In the genomic region with DNA sequence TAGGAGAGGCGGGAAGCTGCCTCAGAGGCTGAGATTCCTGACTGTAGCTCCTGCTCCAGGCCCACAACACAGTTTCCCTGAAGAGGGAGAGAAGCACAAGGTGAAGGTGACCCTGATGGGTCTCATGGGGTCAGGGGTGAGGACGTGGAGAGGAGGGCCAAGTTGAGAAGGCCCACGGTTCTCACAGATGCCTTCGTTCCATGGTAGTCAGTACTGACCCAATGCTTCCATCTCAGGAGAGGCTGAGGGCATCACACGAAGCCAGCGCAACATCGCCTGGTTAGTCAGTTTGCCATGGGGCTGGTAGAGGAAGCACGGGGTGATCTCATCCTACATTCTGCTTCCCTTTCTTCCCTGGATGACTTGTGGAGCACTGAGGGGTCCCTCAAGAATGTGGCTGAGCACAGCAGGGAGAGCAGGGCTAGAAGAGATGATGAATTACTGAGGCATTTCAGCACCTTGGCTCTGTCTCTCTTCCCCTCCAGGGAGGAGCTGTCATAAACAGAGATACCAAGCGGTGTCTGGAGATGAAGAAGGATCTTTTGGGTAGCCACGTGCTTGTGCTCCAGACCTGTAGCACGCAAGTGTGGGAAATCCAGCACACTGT, we compare ENCODE assay signal across 1 cellular context.
TF ChIP-seq lines count a peak whose summit lies in the region.

No MANE protein-coding gene starts in this region.

TF ChIP-seq in IMR-90, 13 proteins besides CTCF, POLR2A, EP300 and RAD21 (continued from another document):
- TF ChIP-seq, protein P1, sequence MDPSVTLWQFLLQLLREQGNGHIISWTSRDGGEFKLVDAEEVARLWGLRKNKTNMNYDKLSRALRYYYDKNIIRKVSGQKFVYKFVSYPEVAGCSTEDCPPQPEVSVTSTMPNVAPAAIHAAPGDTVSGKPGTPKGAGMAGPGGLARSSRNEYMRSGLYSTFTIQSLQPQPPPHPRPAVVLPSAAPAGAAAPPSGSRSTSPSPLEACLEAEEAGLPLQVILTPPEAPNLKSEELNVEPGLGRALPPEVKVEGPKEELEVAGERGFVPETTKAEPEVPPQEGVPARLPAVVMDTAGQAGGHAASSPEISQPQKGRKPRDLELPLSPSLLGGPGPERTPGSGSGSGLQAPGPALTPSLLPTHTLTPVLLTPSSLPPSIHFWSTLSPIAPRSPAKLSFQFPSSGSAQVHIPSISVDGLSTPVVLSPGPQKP (IDR thresholded peaks at IDR 0.05; ENCODE audit: borderline replicate concordance, low read depth, low read length), result no peak
- no peak for TF ChIP-seq MXI1 (IDR thresholded peaks at IDR 0.05; ENCODE audit: borderline replicate concordance, low read depth, low read length)
- no peak for TF ChIP-seq BHLHE40 (IDR thresholded peaks at IDR 0.05; ENCODE audit: low read depth, low read length)
